1 cellular context compared by ENCODE assay signal in genomic region chr15:65778701-65779100, GRCh38.
TF ChIP-seq lines count a peak whose summit lies in the region.

No MANE protein-coding gene starts in this region.

TF ChIP-seq in HEK293, 187 proteins besides CTCF, POLR2A, EP300 and RAD21 (continued from another document):
- TF ChIP-seq ZBTB44 (tag by site-specific recombination; IDR thresholded peaks at IDR 0.05) (peak; percentile 71), SP7 (tag by site-specific recombination; IDR thresholded peaks at IDR 0.05) (peak; percentile 87), PRDM10 (tag by site-specific recombination; IDR thresholded peaks at IDR 0.05) (peak; percentile 68), GLIS1 (tag by site-specific recombination; IDR thresholded peaks at IDR 0.05) (peak; percentile 94), ZNF600 (tag by site-specific recombination; IDR thresholded peaks at IDR 0.05) (peak; percentile 64), ZNF24 (tag by site-specific recombination; IDR thresholded peaks at IDR 0.05) (peak; percentile 34; the same call in 1 of the 2 replicates), ZNF585B (tag by site-specific recombination; IDR thresholded peaks at IDR 0.05) (peak; percentile 50), BCL11A (tag by site-specific recombination; IDR thresholded peaks at IDR 0.05; ENCODE audit: low read depth) (0 out of 2 replicates have a peak, but pooled peaks have one; percentile 26)
